In the genomic region with DNA sequence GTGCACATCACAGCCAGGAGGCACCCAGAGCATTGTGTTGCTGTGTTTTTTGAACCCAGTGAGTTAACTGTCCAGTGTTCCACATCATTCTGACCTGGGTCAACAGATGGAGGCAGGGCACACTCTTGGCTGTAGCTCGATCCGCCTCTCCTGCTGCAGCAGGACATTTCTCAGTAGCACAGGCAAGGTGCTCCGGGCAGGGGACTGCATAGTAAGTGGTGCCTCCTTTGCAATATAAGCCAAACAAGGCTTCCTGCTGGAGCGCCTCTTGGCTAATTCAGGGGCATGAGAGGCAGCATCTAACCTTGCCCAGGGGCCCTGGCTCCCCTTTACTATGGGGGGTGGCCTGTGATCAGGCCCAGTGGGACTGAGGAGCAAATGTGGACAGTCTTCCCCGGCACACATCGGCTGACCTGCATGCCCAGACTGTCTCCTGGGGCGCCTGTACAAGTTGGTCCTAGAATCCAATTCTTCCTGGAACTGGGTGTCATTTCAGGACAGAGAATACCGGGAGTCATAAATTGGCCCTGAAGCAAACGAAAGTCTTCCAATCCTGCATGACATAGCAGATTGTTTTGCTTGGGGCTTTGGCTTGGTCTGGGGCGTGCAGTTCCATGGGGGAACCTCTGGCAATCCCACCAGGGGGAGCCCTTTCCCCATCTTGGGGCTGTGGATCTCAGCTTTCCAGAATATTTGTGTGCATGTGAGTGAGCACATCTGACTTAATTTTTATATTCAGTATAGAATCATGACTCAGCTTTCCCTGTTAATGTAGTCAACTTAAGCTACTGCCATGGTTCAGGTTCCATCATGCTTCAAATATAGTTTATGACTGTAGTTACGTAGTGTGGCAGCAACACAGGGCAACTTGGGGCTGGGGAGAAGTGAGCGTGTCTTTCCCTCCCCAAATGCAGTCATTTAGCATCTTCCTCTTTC, we compare ENCODE assay signal across 8 cellular contexts. TPM values are rescaled to one million over a fixed set of nuclear protein-coding genes. Genes with fewer than 3 reads are reported as not detected.
DNase-seq lines count a peak whose midpoint lies in the region; ATAC-seq and TF ChIP-seq lines count a peak whose summit lies in the region.

No MANE protein-coding gene starts in this region.

- peak in 1 of 2 donors; percentile 62 for TF ChIP-seq EP300 in tibial nerve (IDR thresholded peaks at IDR 0.05)

- H3K27me3 ChIP-seq in heart right ventricle, result no peaks in the 10 kb centered on the region
- H3K27me3 ChIP-seq in tibial nerve, result no peaks in the 10 kb centered on the region

- H3K36me3 Mint-ChIP-seq in T-helper 1 cell treated with Interleukin-12 subunit alpha and Interleukin-12 subunit beta and Interleukin-4 antibody, amounts not matched to agents 30 μg/mL and 1 μg/mL, for 36 hours (ENCODE audit: low read depth), result peaks cover 25% of the 10 kb centered on the region

- H3K9me3 ChIP-seq in heart right ventricle (no peaks in the 10 kb centered on the region), tibial nerve (no peaks in the 10 kb centered on the region)

- 35 to 36% methylated on average over 12 of the region's 12 CpGs for whole genome bisulfite sequencing in heart right ventricle, 2 donors
- 33 to 47% methylated on average over 10 to 12 of the region's 12 CpGs for whole genome bisulfite sequencing in tibial nerve, 2 donors

- peak; percentile 92 to 96 (median 94) for ATAC-seq in heart right ventricle
- no peak for ATAC-seq in GM18519 (IDR thresholded peaks at IDR 0.05; ENCODE audit: low FRiP score, unreplicated experiment)

- H3K27me3 Mint-ChIP-seq in T-helper 1 cell treated with Interleukin-12 subunit alpha and Interleukin-12 subunit beta and Interleukin-4 antibody, amounts not matched to agents 30 μg/mL and 1 μg/mL, for 36 hours (ENCODE audit: low read depth), result no peaks in the 10 kb centered on the region

- H3K4me3 Mint-ChIP-seq in T-helper 1 cell treated with Interleukin-12 subunit alpha and Interleukin-12 subunit beta and Interleukin-4 antibody, amounts not matched to agents 30 μg/mL and 1 μg/mL, for 36 hours, result peak overlapping the region; percentile 92

- H3K4me1 ChIP-seq in heart right ventricle, result peaks cover 3 to 49% (median 15%) of the 10 kb centered on the region in 9 donors
- peaks cover 0 to 25% (median 8%) of the 10 kb centered on the region in 4 donors for H3K4me1 ChIP-seq in tibial nerve

- no peaks in the 10 kb centered on the region for H3K36me3 ChIP-seq in heart right ventricle
- no peaks in the 10 kb centered on the region for H3K36me3 ChIP-seq in tibial nerve

- peak overlapping the region; percentile 95 for H3K27ac Mint-ChIP-seq in T-helper 1 cell treated with Interleukin-12 subunit alpha and Interleukin-12 subunit beta and Interleukin-4 antibody, amounts not matched to agents 30 μg/mL and 1 μg/mL, for 36 hours

- peak; percentile 89 to 97 (median 94) for TF ChIP-seq CTCF in heart right ventricle (IDR thresholded peaks at IDR 0.05)
- peak; percentile 87 to 95 (median 91) for TF ChIP-seq CTCF in tibial nerve (IDR thresholded peaks at IDR 0.05)

- H3K4me3 ChIP-seq in heart right ventricle (peak overlapping the region in 5 of 10 donors; percentile 17 to 41 (median 23)), tibial nerve (no peak overlapping the region)

- H3K27ac ChIP-seq in heart right ventricle, result peak overlapping the region in 9 of 10 donors; percentile 33 to 91 (median 78)
- peak overlapping the region; percentile 5 to 76 (median 60) for H3K27ac ChIP-seq in tibial nerve

- peaks cover 61% of the 10 kb centered on the region for H3K4me1 Mint-ChIP-seq in T-helper 1 cell treated with Interleukin-12 subunit alpha and Interleukin-12 subunit beta and Interleukin-4 antibody, amounts not matched to agents 30 μg/mL and 1 μg/mL, for 36 hours (ENCODE audit: low read depth)

- no peaks in the 10 kb centered on the region for H3K9me3 Mint-ChIP-seq in T-helper 1 cell treated with Interleukin-12 subunit alpha and Interleukin-12 subunit beta and Interleukin-4 antibody, amounts not matched to agents 30 μg/mL and 1 μg/mL, for 36 hours

- DNase-seq in ELF-1 (ENCODE audit: low read depth, low spot score) (peak; percentile 87), MV-4-11 (lab: John Stamatoyannopoulos, UW) (peak; percentile 62), amniotic stem cell (lab: John Stamatoyannopoulos, UW) (peak; percentile 82), heart right ventricle (peak; percentile 87 to 92), posterior cingulate gyrus (peak; percentile 75 to 97 (median 89)), tibial nerve (ENCODE audit: low spot score in 2 of 2) (peak; percentile 78 to 91)

- intact Hi-C loops in heart right ventricle (cut with DNase I) (loop anchor here (1.0 to 10.0 kb wide), 13 partner anchors 46 to 259 kb away; a partner anchor contains a TSS), posterior cingulate gyrus (cut with DNase I) (loop anchor here (1.0 to 5.0 kb wide), 4 partner anchors 49 to 259 kb away; a partner anchor contains a TSS)

- TF ChIP-seq POLR2A in tibial nerve (IDR thresholded peaks at IDR 0.05), result no peak

RNA-seq across cellular contexts. Expression of a gene that starts 56.0 kb away (rescaled TPM):
- 10 to 100 TPM; 15.5 to 49.2 (median 26.9) TPM for total RNA-seq in heart right ventricle
- 10 to 100 TPM in 1 of 2 donors, 1 to 10 TPM in 1; 7.3 to 12.1 TPM for polyA plus RNA-seq in heart right ventricle
- total RNA-seq in tibial nerve, result 10 to 100 TPM; 36.7 to 60.1 (median 39.8) TPM
